27 cellular contexts compared by ENCODE assay signal in the genomic region with DNA sequence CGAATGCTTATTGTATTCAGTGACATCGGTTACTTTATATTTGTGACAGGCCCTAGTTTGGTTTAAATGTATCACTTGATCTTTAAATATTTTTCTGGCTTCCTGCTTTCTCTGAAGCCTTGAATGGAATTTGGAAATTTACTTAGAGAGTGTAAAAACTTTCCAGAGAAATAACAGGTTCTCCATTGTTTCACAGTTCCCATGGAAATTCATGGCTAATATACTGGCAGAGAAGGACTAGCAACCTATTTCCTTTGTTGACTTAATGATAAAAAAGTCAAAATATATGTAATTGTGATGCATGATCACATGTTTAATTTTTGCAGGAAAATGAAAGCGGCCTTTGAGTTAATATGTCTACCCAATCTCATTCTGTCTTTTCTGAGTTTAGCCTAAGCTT. TPM values are rescaled to one million over a fixed set of nuclear protein-coding genes. Genes with fewer than 3 reads are reported as not detected.
DNase-seq lines count a peak whose midpoint lies in the region; ATAC-seq, FAIRE-seq and TF ChIP-seq lines count a peak whose summit lies in the region.
"Had no signal": no experiment of that assay in that cellular context is flagged by ENCODE, and none has a peak within 500 bp of the region (broad histone marks: within the 10 kb centered on the region; RNA-seq: fewer than 3 reads in every experiment).

No MANE protein-coding gene starts in this region.

- no peak overlapping the region for H3K27ac Mint-ChIP-seq in activated CD4-positive, alpha-beta T cell treated with anti-CD3 and anti-CD28 coated beads, Interleukin-2, amount 10 ng/mL, durations not matched to agents 24 days and 14 days
- H3K27ac Mint-ChIP-seq in osteocyte (ENCODE audit: unreplicated experiment) (peak overlapping the region; percentile 35), chondrocyte (ENCODE audit: unreplicated experiment) (no peak overlapping the region)
- H3K27ac Mint-ChIP-seq: activated CD4-positive, alpha-beta T cell treated with anti-CD3 and anti-CD28 coated beads for 36 hours; activated naive CD4-positive, alpha-beta T cell treated with anti-CD3 and anti-CD28 coated beads, Interleukin-2, amount 50 U/mL, for 24 hours; natural killer cell had no signal

- peak overlapping the region in 2 of 3 experiments; percentile 6 to 51 for H3K4me3 ChIP-seq in endothelial cell of umbilical vein (replicated peaks in 1 of 3; ENCODE audit: insufficient read depth in 1 of 3, low read depth in 1 of 3, low read length in 3 of 3)
- H3K4me3 ChIP-seq in thyroid gland (replicated peaks in 1 of 3), result no peak overlapping the region
- H3K4me3 ChIP-seq: cardiac muscle cell, MG63, right atrium auricular region, stomach, tibial nerve had no signal

- intact Hi-C loops in activated CD4-positive, alpha-beta T cell treated with anti-CD3 and anti-CD28 coated beads, Interleukin-2, amount 10 ng/mL, durations not matched to agents 24 days and 14 days (cut with micrococcal nuclease), result no loop called here
- intact Hi-C loops in endothelial cell of umbilical vein (cut with micrococcal nuclease), result loop anchor here (5.0 to 10.0 kb wide), 3 partner anchors 198 to 1001 kb away; a partner anchor contains a TSS
- intact Hi-C loops in thyroid gland (cut with DNase I), result no loop called here
- intact Hi-C loops in head of caudate nucleus (cut with DNase I), result no loop called here

- H3K4me1 ChIP-seq in endothelial cell of umbilical vein (ENCODE audit: control insufficient read depth, extremely low read depth, insufficient read depth, low read length) (peaks cover 13% of the 10 kb centered on the region), thyroid gland (no peaks in the 10 kb centered on the region)
- H3K4me1 ChIP-seq: parathyroid adenoma, right atrium auricular region, tibial nerve had no signal

- H3K9ac ChIP-seq in endothelial cell of umbilical vein (replicated peaks; ENCODE audit: extremely low read depth, insufficient read depth, low read length), result peak overlapping the region; percentile 69
- H3K9ac ChIP-seq: parathyroid adenoma had no signal

- peaks cover 28% of the 10 kb centered on the region for H3K79me2 ChIP-seq in endothelial cell of umbilical vein (ENCODE audit: control insufficient read depth, insufficient read depth, low read length)
- H3K79me2 ChIP-seq: parathyroid adenoma had no signal

- no peaks in the 10 kb centered on the region for H3K36me3 ChIP-seq in endothelial cell of umbilical vein (ENCODE audit: control insufficient read depth in 2 of 2, extremely low read depth in 1 of 2, insufficient read depth in 2 of 2, low read length in 2 of 2)
- H3K36me3 ChIP-seq in thyroid gland, result no peaks in the 10 kb centered on the region
- H3K36me3 ChIP-seq: cardiac muscle cell, right atrium auricular region, stomach, tibial nerve had no signal

- H3K27me3 Mint-ChIP-seq in activated CD4-positive, alpha-beta T cell treated with anti-CD3 and anti-CD28 coated beads, Interleukin-2, amount 10 ng/mL, durations not matched to agents 24 days and 14 days, result no peaks in the 10 kb centered on the region
- H3K27me3 Mint-ChIP-seq in osteocyte (ENCODE audit: unreplicated experiment) (no peaks in the 10 kb centered on the region), chondrocyte (ENCODE audit: low read depth) (no peaks in the 10 kb centered on the region)
- H3K27me3 Mint-ChIP-seq: activated CD4-positive, alpha-beta T cell treated with anti-CD3 and anti-CD28 coated beads for 36 hours; activated naive CD4-positive, alpha-beta T cell treated with anti-CD3 and anti-CD28 coated beads, Interleukin-2, amount 50 U/mL, for 24 hours had no signal

- CTCF ChIA-PET in endothelial cell of umbilical vein (lab: Charles Lee), result interaction anchor here (0.8 to 3.8 kb wide), 6 partner anchors 10 to 73 kb away, joined by 3 to 21 read pairs (median 8); a partner anchor contains a TSS

- peaks cover 4% of the 10 kb centered on the region for H3K9me3 Mint-ChIP-seq in activated CD4-positive, alpha-beta T cell treated with anti-CD3 and anti-CD28 coated beads, Interleukin-2, amount 10 ng/mL, durations not matched to agents 24 days and 14 days
- H3K9me3 Mint-ChIP-seq in osteocyte (ENCODE audit: unreplicated experiment) (no peaks in the 10 kb centered on the region), chondrocyte (ENCODE audit: low read depth) (no peaks in the 10 kb centered on the region)
- H3K9me3 Mint-ChIP-seq: activated naive CD4-positive, alpha-beta T cell treated with anti-CD3 and anti-CD28 coated beads, Interleukin-2, amount 50 U/mL, for 24 hours; activated T-cell treated with anti-CD3 and anti-CD28 coated beads, Interleukin-2, amount 50 U/mL, for 4 hours; natural killer cell had no signal

- H3K27ac ChIP-seq in endothelial cell of umbilical vein (ENCODE audit: insufficient read depth, low read depth, low read length) (peak overlapping the region; percentile 33), thyroid gland (no peak overlapping the region)
- H3K27ac ChIP-seq: cardiac muscle cell, parathyroid adenoma, right atrium auricular region, stomach, tibial nerve had no signal

- POLR2A ChIA-PET in endothelial cell of umbilical vein (lab: Charles Lee), result no interaction called here

- H3K36me3 Mint-ChIP-seq in activated CD4-positive, alpha-beta T cell treated with anti-CD3 and anti-CD28 coated beads, Interleukin-2, amount 10 ng/mL, durations not matched to agents 24 days and 14 days (ENCODE audit: low read depth), result peaks cover 46% of the 10 kb centered on the region
- H3K36me3 Mint-ChIP-seq in osteocyte (ENCODE audit: unreplicated experiment) (peaks cover 2% of the 10 kb centered on the region), chondrocyte (ENCODE audit: low read depth) (no peaks in the 10 kb centered on the region)
- H3K36me3 Mint-ChIP-seq: activated naive CD4-positive, alpha-beta T cell treated with anti-CD3 and anti-CD28 coated beads, Interleukin-2, amount 50 U/mL, for 24 hours; natural killer cell had no signal

- dilution Hi-C loops in endothelial cell of umbilical vein (cut with MboI; ENCODE audit: extremely low pct_ligation_motif_present, low sequenced_read_pairs), result no loop called here

- peak; percentile 28; the same call in 2 of the 3 replicates for ATAC-seq in SK-N-SH treated with all-trans-retinoic acid at 6 μM for 48 hours
- ATAC-seq: activated CD4-positive, alpha-beta T cell treated with anti-CD3 and anti-CD28 coated beads for 36 hours; activated T-cell treated with anti-CD3 and anti-CD28 coated beads, Interleukin-2, amount 50 U/mL, for 4 hours; natural killer cell had no signal

- no TSS peak for BruUV-seq in endothelial cell of umbilical vein (replicated peaks; lab: Mats Ljungman, UMichigan)

- WGBS in thyroid gland, 2 donors, result 75 to 89% methylated on average over 3 of the region's 3 CpGs

- H3K9me3 ChIP-seq in endothelial cell of umbilical vein (replicated peaks; ENCODE audit: control insufficient read depth, insufficient read depth, low read length) (no peaks in the 10 kb centered on the region), thyroid gland (no peaks in the 10 kb centered on the region)
- H3K9me3 ChIP-seq: right atrium auricular region, stomach, tibial nerve had no signal

- H3K9me1 ChIP-seq in endothelial cell of umbilical vein (replicated peaks; ENCODE audit: control insufficient read depth, extremely low read depth, insufficient read depth, low read length), result no peaks in the 10 kb centered on the region

- peak overlapping the region; percentile 84 for H2AFZ ChIP-seq in endothelial cell of umbilical vein (ENCODE audit: low read depth, low read length)
- H2AFZ ChIP-seq: parathyroid adenoma had no signal

- peaks cover 59% of the 10 kb centered on the region for H3K4me1 Mint-ChIP-seq in activated CD4-positive, alpha-beta T cell treated with anti-CD3 and anti-CD28 coated beads, Interleukin-2, amount 10 ng/mL, durations not matched to agents 24 days and 14 days
- H3K4me1 Mint-ChIP-seq in osteocyte (ENCODE audit: unreplicated experiment) (peaks cover 15% of the 10 kb centered on the region), chondrocyte (ENCODE audit: low read depth) (peaks cover 3% of the 10 kb centered on the region)

- H4K20me1 ChIP-seq in endothelial cell of umbilical vein (replicated peaks; ENCODE audit: control insufficient read depth, extremely low read depth, insufficient read depth, low read length), result no peaks in the 10 kb centered on the region

- no peaks in the 10 kb centered on the region for H3K27me3 ChIP-seq in endothelial cell of umbilical vein (ENCODE audit: control insufficient read depth in 2 of 2, insufficient read depth in 2 of 2, low read length in 2 of 2)
- no peaks in the 10 kb centered on the region for H3K27me3 ChIP-seq in thyroid gland
- H3K27me3 ChIP-seq: cardiac muscle cell, MG63, right atrium auricular region, stomach, tibial nerve had no signal

- H3K4me3 Mint-ChIP-seq in activated CD4-positive, alpha-beta T cell treated with anti-CD3 and anti-CD28 coated beads, Interleukin-2, amount 10 ng/mL, durations not matched to agents 24 days and 14 days, result peak overlapping the region; percentile 26
- H3K4me3 Mint-ChIP-seq in osteocyte (ENCODE audit: unreplicated experiment) (no peak overlapping the region), chondrocyte (ENCODE audit: unreplicated experiment) (no peak overlapping the region)
- H3K4me3 Mint-ChIP-seq: activated CD4-positive, alpha-beta T cell treated with anti-CD3 and anti-CD28 coated beads for 36 hours; activated naive CD4-positive, alpha-beta T cell treated with anti-CD3 and anti-CD28 coated beads, Interleukin-2, amount 50 U/mL, for 24 hours; activated T-cell treated with anti-CD3 and anti-CD28 coated beads, Interleukin-2, amount 50 U/mL, for 4 hours; natural killer cell had no signal

- FAIRE-seq in endothelial cell of umbilical vein (lab: Jason Lieb, UNC), result no peak
- FAIRE-seq: endometrium had no signal

- TF ChIP-seq CTCF in endothelial cell of umbilical vein (IDR thresholded peaks at IDR 0.05; ENCODE audit: extremely low read depth in 1 of 2, insufficient read depth in 1 of 2, low read depth in 1 of 2, low read length in 2 of 2) (no peak), osteocyte (IDR thresholded peaks at IDR 0.05) (no peak), thyroid gland (IDR thresholded peaks at IDR 0.05) (no peak), chondrocyte (IDR thresholded peaks at IDR 0.05) (no peak)

- TF ChIP-seq POLR2A in endothelial cell of umbilical vein (IDR thresholded peaks at IDR 0.05; ENCODE audit: low read depth, low read length) (no peak), thyroid gland (IDR thresholded peaks at IDR 0.05) (no peak)

- H3K4me2 ChIP-seq in endothelial cell of umbilical vein (ENCODE audit: insufficient read depth, low read length), result peak overlapping the region; percentile 85

- DNase-seq in activated CD4-positive, alpha-beta T cell treated with anti-CD3 and anti-CD28 coated beads, Interleukin-2, amount 10 ng/mL, durations not matched to agents 24 days and 14 days, result no peak
- DNase-seq in activated CD4-positive, alpha-beta T cell treated with anti-CD3 and anti-CD28 coated beads, Interleukin-2, amount 50 U/mL, for 48 hours, result no peak
- peak; percentile 90 for DNase-seq in endothelial cell of umbilical vein (ENCODE audit: low read depth, low spot score)
- no peak for DNase-seq in osteocyte (ENCODE audit: extremely low spot score, unreplicated experiment)
- DNase-seq in thyroid gland, result no peak
- DNase-seq in head of caudate nucleus, result no peak
- no peak for DNase-seq in chondrocyte (ENCODE audit: low spot score)
- DNase-seq: activated CD4-positive, alpha-beta T cell treated with anti-CD3 and anti-CD28 coated beads for 36 hours; activated T-cell treated with anti-CD3 and anti-CD28 coated beads, Interleukin-2, amount 50 U/mL, for 4 hours; AML-193; amygdala; GDM1; H7; MG63; natural killer cell; NCI-H1417; NCI-H2081; NCI-H226; stimulated activated CD4-positive, alpha-beta T cell treated with anti-CD3 and anti-CD28 coated beads, Interleukin-2, amount 100 ng/mL, for 24 hours; stomach had no signal

RNA-seq across cellular contexts. Expression of a gene that starts 13.2 kb away (rescaled TPM):
- total RNA-seq in activated CD4-positive, alpha-beta T cell treated with anti-CD3 and anti-CD28 coated beads, Interleukin-2, amount 10 ng/mL, durations not matched to agents 24 days and 14 days, result 15.5 and 17.0 TPM in 2 replicates
- total RNA-seq in endothelial cell of umbilical vein (6.9 and 8.2 TPM in 2 replicates), osteocyte (2.1 and 2.3 TPM in 2 replicates), thyroid gland (under 1 TPM in 1 of 4 donors, not detected in 3; 0.59 TPM), chondrocyte (1.5 to 2.5 TPM (median 1.7 TPM) in 3 replicates)
- polyA plus RNA-seq in endothelial cell of umbilical vein, result 3.2 and 3.7 TPM in 2 replicates
- 5.3 and 5.9 TPM in 2 replicates for polyA plus RNA-seq in endothelial cell of umbilical vein (2011; cell fraction: cytosol; rRNA removed)
- 7.1 and 10.0 TPM in 2 replicates for polyA plus RNA-seq in endothelial cell of umbilical vein (2011; cell fraction: nucleus; rRNA removed)
- 2.2 and 5.6 TPM in 2 replicates for polyA plus RNA-seq in endothelial cell of umbilical vein (2012)
- polyA minus RNA-seq in endothelial cell of umbilical vein, result 5.2 and 5.6 TPM in 2 replicates
- polyA minus RNA-seq in endothelial cell of umbilical vein (2011; cell fraction: cytosol; rRNA and poly(A)+ RNA removed), result 7.8 TPM
- polyA minus RNA-seq in endothelial cell of umbilical vein (2011; cell fraction: nucleus; rRNA and poly(A)+ RNA removed), result 7.4 and 13.4 TPM in 2 replicates
- total RNA-seq: tibial nerve had no signal

Comparison
In these comparisons a context has a peak if more than half of its experiments do, and no peak if none do; other contexts are left out.
1. H3K4me3 ChIP-seq: peak in endothelial cell of umbilical vein (2 of 3); none in thyroid gland (0 of 3).